In the genomic region with DNA sequence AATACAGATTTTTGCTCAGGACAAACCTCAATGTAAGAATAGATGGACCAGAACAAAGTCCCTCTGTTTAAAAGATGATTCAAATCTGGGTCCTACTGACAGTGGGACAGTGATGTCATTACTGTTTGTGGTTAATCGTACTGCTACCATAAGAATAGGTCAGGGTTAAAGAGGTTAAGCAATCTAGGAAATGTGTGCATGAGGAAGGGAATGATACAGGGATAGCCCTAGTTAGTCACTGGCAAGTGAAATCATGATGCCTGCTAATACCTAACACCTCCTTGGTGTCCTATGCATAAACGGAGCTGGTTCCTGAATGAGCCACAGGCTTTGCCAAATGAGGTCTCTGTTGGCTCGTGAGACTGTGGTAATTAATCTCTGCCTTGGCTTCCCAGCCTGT, we compare ENCODE assay signal across 1 cellular context.
A peak's percentile ranks its signal among the peaks of the same experiment; 100 is the strongest.
TF ChIP-seq lines count a peak whose summit lies in the region.

No MANE protein-coding gene starts in this region.

TF ChIP-seq in HepG2, 621 proteins besides CTCF, POLR2A, EP300 and RAD21:
- TF ChIP-seq, protein P1, sequence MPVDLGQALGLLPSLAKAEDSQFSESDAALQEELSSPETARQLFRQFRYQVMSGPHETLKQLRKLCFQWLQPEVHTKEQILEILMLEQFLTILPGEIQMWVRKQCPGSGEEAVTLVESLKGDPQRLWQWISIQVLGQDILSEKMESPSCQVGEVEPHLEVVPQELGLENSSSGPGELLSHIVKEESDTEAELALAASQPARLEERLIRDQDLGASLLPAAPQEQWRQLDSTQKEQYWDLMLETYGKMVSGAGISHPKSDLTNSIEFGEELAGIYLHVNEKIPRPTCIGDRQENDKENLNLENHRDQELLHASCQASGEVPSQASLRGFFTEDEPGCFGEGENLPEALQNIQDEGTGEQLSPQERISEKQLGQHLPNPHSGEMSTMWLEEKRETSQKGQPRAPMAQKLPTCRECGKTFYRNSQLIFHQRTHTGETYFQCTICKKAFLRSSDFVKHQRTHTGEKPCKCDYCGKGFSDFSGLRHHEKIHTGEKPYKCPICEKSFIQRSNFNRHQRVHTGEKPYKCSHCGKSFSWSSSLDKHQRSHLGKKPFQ (CRISPR knock-in tag; IDR thresholded peaks at IDR 0.05; ENCODE audit: insufficient replicate concordance): no peak
- TF ChIP-seq CENPX (CRISPR knock-in tag; IDR thresholded peaks at IDR 0.05) (no peak), GFI1 (CRISPR knock-in tag; IDR thresholded peaks at IDR 0.05; ENCODE audit: borderline replicate concordance) (no peak), MZF1 (CRISPR knock-in tag; IDR thresholded peaks at IDR 0.05; ENCODE audit: borderline replicate concordance) (no peak), ATF7 (IDR thresholded peaks at IDR 0.05) (peak; percentile 43; the same call in 1 of the 2 replicates), ATF7 (CRISPR knock-in tag; IDR thresholded peaks at IDR 0.05) (no peak), CCAR2 (optimal IDR thresholded peaks at IDR 0.05; ENCODE audit: low read depth, low read length) (no peak), SIX1 (CRISPR knock-in tag; IDR thresholded peaks at IDR 0.05; ENCODE audit: borderline replicate concordance) (no peak), RELA (CRISPR knock-in tag; IDR thresholded peaks at IDR 0.05) (no peak), CREB1 (IDR thresholded peaks at IDR 0.05) (peak; percentile 11; the same call in 1 of the 2 replicates), CREB1 (CRISPR knock-in tag; IDR thresholded peaks at IDR 0.05) (no peak), ARHGAP35 (CRISPR knock-in tag; IDR thresholded peaks at IDR 0.05; ENCODE audit: borderline replicate concordance) (no peak)
TF ChIP-seq in HepG2: peak in this region for 2.
